Comparison of ENCODE assay signal across 22 cellular contexts in the genomic region with DNA sequence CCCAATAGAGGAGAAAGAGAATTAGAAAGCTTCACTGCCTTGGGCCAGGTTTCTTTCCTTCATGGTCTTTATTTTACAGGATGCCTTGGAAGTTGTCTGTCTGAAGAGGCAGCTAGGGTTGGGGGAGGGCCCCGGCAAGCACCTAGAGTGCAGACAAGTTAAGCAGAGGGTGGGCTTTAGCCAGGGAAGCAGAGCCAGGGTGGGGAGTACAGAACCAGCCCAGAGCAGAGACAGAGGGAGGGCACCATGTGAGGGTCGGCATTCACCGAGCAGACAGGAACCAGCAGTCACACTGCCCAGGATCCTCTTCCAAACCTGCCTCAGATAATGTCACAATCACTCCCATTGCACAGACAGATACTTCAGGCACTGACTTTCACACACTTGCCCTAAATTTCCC.
DNase-seq lines count a peak whose midpoint lies in the region; ATAC-seq and TF ChIP-seq lines count a peak whose summit lies in the region.
"Had no signal": no experiment of that assay in that cellular context is flagged by ENCODE, and none has a peak within 500 bp of the region (broad histone marks: within the 10 kb centered on the region; RNA-seq: fewer than 3 reads in every experiment).

No MANE protein-coding gene starts in this region.

- H3K23ac ChIP-seq in neuronal stem cell (ENCODE audit: low read depth, low read length, poor library complexity), result no peak overlapping the region

- H4K91ac ChIP-seq in neuronal stem cell (ENCODE audit: low read depth, low read length, poor library complexity), result no peak overlapping the region

- no peaks in the 10 kb centered on the region for H3K9me2 ChIP-seq in OCI-LY1 (ENCODE audit: low read depth, low read length)

- H4K8ac ChIP-seq in neuronal stem cell (ENCODE audit: low read depth, low read length), result no peak overlapping the region

- ATAC-seq in GM18907 (IDR thresholded peaks at IDR 0.05; ENCODE audit: unreplicated experiment) (peak; percentile 2), GM21447 (IDR thresholded peaks at IDR 0.05; ENCODE audit: unreplicated experiment) (peak; percentile 7)
- ATAC-seq: left ventricle myocardium superior, SK-N-SH treated with all-trans-retinoic acid at 6 μM for 48 hours had no signal

- H3K4me3 ChIP-seq in OCI-LY1 (ENCODE audit: low read depth, low read length, poor library complexity, severe bottlenecking) (no peak overlapping the region), neuronal stem cell (ENCODE audit: low read length in 2 of 2) (no peak overlapping the region)
- H3K4me3 ChIP-seq: dorsolateral prefrontal cortex had no signal

- H3K27me3 ChIP-seq in OCI-LY1 (ENCODE audit: insufficient read depth, low read length) (no peaks in the 10 kb centered on the region), neuronal stem cell (ENCODE audit: control insufficient read depth in 3 of 3, insufficient read depth in 3 of 3, low read depth in 1 of 3, low read length in 3 of 3) (no peaks in the 10 kb centered on the region)

- H3K9ac ChIP-seq in OCI-LY1 (ENCODE audit: low read length) (no peak overlapping the region; the same call in 1 of the 2 replicates), neuronal stem cell (ENCODE audit: low read depth, low read length, poor library complexity) (no peak overlapping the region)

- H3K14ac ChIP-seq in neuronal stem cell (ENCODE audit: low read length), result peak overlapping the region; percentile 63

- no peak for TF ChIP-seq CTCF in OCI-LY1 (IDR thresholded peaks at IDR 0.05; ENCODE audit: low read length)

- H3F3A ChIP-seq in OCI-LY1 (ENCODE audit: insufficient read depth, low read length), result no peaks in the 10 kb centered on the region

- H3K9me3 ChIP-seq in OCI-LY1 (ENCODE audit: low read length) (no peaks in the 10 kb centered on the region), neuronal stem cell (replicated peaks in 1 of 2; ENCODE audit: control insufficient read depth in 2 of 2, insufficient read depth in 1 of 2, low read depth in 1 of 2, low read length in 2 of 2) (peaks cover 0 to 7% of the 10 kb centered on the region in 2 donors)
- H3K9me3 ChIP-seq: neutrophil, spleen had no signal

- H2AFZ ChIP-seq in OCI-LY1 (ENCODE audit: low read length), result no peak overlapping the region
- no peak overlapping the region for H2AFZ ChIP-seq in neuronal stem cell (ENCODE audit: low read length)

- H3K79me2 ChIP-seq in OCI-LY1 (ENCODE audit: insufficient read depth, low read length), result no peaks in the 10 kb centered on the region

- no peak overlapping the region for H2BK120ac ChIP-seq in neuronal stem cell (ENCODE audit: low read depth, low read length)

- no peaks in the 10 kb centered on the region for H4K20me1 ChIP-seq in OCI-LY1 (ENCODE audit: insufficient read depth, low read length)

- peak overlapping the region; percentile 49; the same call in 1 of the 2 replicates for H3K4me2 ChIP-seq in OCI-LY1 (ENCODE audit: low read length)
- H3K4me2 ChIP-seq in neuronal stem cell (ENCODE audit: insufficient read depth, low read length, poor library complexity, severe bottlenecking), result no peak overlapping the region

- no CpG with 5 or more reads among the region's 3 CpGs for WGBS in neuronal stem cell (ENCODE audit: extremely low coverage in 2 of 2, insufficient read length in 2 of 2, insufficient replicate concordance in 1 of 2), 2 donors

- no peak overlapping the region for H2BK5ac ChIP-seq in neuronal stem cell (ENCODE audit: low read length)

- DNase-seq in neuronal stem cell (ENCODE audit: low spot score), result no peak
- no peak for DNase-seq in G401 (ENCODE audit: low spot score)
- DNase-seq in midbrain (lab: John Stamatoyannopoulos, UW), result no peak
- DNase-seq in cortex of kidney (lab: John Stamatoyannopoulos, UW), result no peak
- no peak for DNase-seq in HuH-7.5 (ENCODE audit: low spot score)
- DNase-seq: activated CD4-positive, alpha-beta memory T cell treated with anti-CD3 and anti-CD28 coated beads, Interleukin-2, amount 10 ng/mL, durations not matched to agents 7 days and 5 days; activated naive CD4-positive, alpha-beta T cell; activated T-cell treated with anti-CD3 and anti-CD28 coated beads, Interleukin-2, amount 50 U/mL, for 1 hour; dorsolateral prefrontal cortex; immature natural killer cell; left ventricle myocardium superior; NCI-H1105 treated with DMSO at 0.1 percent for 48 hours; NCI-H2107; retina; T-helper 9 cell had no signal

- H3K36me3 ChIP-seq in OCI-LY1 (ENCODE audit: insufficient read depth, low read length) (no peaks in the 10 kb centered on the region; the same call in 1 of the 2 replicates), neuronal stem cell (replicated peaks in 1 of 2; ENCODE audit: control insufficient read depth in 2 of 2, insufficient read depth in 2 of 2, low read length in 2 of 2) (no peaks in the 10 kb centered on the region)
- H3K36me3 ChIP-seq: neutrophil, spleen had no signal

- H2BK15ac ChIP-seq in neuronal stem cell (ENCODE audit: low read length), result no peak overlapping the region

- H3K18ac ChIP-seq in neuronal stem cell (ENCODE audit: low read length), result peak overlapping the region; percentile 24

- peaks cover 37% of the 10 kb centered on the region for H3K4me1 ChIP-seq in OCI-LY1 (ENCODE audit: insufficient read depth, low read length, severe bottlenecking)
- peaks cover 0 to 12% of the 10 kb centered on the region in 2 donors for H3K4me1 ChIP-seq in neuronal stem cell (ENCODE audit: control insufficient read depth in 2 of 2, insufficient read depth in 1 of 2, low read depth in 1 of 2, low read length in 2 of 2)

- peak overlapping the region; percentile 94 for H2AK5ac ChIP-seq in neuronal stem cell (ENCODE audit: low read depth, low read length)

- no peak overlapping the region for H3K27ac ChIP-seq in OCI-LY1 (ENCODE audit: low read depth, low read length, poor library complexity, severe bottlenecking)
- no peak overlapping the region for H3K27ac ChIP-seq in neuronal stem cell (replicated peaks; ENCODE audit: low read length)
- H3K27ac ChIP-seq: epithelial cell of prostate, neutrophil had no signal

- no peak overlapping the region for H3K4ac ChIP-seq in neuronal stem cell (ENCODE audit: low read length)

- H3K79me1 ChIP-seq in neuronal stem cell (ENCODE audit: low read depth, low read length), result peaks cover 2% of the 10 kb centered on the region

- in situ Hi-C loops in G401 (cut with HindIII; ENCODE audit: low sequenced_read_pairs), result no loop called here

- H2BK12ac ChIP-seq in neuronal stem cell (ENCODE audit: low read length), result no peak overlapping the region
